ENCODE assay signal across 8 cellular contexts in the genomic region with DNA sequence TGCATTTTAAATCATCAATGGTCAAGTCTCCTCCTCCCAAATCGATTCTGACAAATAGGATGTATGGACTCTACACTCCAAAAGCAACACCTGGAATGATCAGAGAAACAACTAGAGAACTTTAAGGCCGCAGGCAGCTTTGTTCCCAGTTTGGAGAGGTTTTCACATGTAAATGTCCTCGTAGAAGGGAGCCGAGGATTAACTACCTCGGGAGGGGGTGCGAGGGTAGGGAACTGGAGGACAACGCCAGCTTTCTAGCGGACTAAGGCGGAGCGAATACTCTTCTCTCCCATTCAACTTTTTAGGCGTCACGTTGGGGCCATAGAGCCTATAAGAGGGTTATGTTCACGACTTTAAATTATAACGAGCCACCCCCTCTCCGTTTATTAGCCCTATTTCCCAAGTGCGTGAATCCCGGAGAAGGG. TPM values are rescaled to one million over a fixed set of nuclear protein-coding genes. Genes with fewer than 3 reads are reported as not detected.
DNase-seq lines count a peak whose midpoint lies in the region; ATAC-seq and TF ChIP-seq lines count a peak whose summit lies in the region.

No MANE protein-coding gene starts in this region.

- H2AFZ ChIP-seq in MM.1S (ENCODE audit: low read length), result no peak overlapping the region

- H3K9me3 ChIP-seq in MM.1S (replicated peaks; ENCODE audit: insufficient read depth, low read length) (no peaks in the 10 kb centered on the region), body of pancreas (no peaks in the 10 kb centered on the region)

- H3K27ac ChIP-seq in MM.1S (ENCODE audit: low read length), result peak overlapping the region; percentile 77; the same call in 1 of the 2 replicates
- peak overlapping the region; percentile 79 to 94 (median 88) for H3K27ac ChIP-seq in body of pancreas
- H3K27ac ChIP-seq in substantia nigra (ENCODE audit: low read depth, low read length, poor library complexity, severe bottlenecking), result peak overlapping the region; percentile 57

- DNase-seq in NCI-H1417 (lab: John Stamatoyannopoulos, UW) (peak in 2 of 3 experiments; percentile 54 to 74), NCI-H1417 treated with DMSO at 0.1 percent for 48 hours (lab: John Stamatoyannopoulos, UW) (no peak), MM.1S (no peak), body of pancreas (peak in 2 of 4 donors; percentile 12 to 13), kidney epithelial cell (ENCODE audit: low read depth) (no peak), substantia nigra (lab: John Stamatoyannopoulos, UW) (peak in 10 of 49 donors; percentile 6 to 52 (median 26)), GM19238 (ENCODE audit: insufficient read length, low spot score) (no peak)

- peak overlapping the region; percentile 85 for H3K9ac ChIP-seq in MM.1S (ENCODE audit: low read length)

- TF ChIP-seq CTCF in MM.1S (IDR thresholded peaks at IDR 0.05; ENCODE audit: low read length), result no peak
- no peak for TF ChIP-seq CTCF in body of pancreas (IDR thresholded peaks at IDR 0.05)
- no peak for TF ChIP-seq CTCF in kidney epithelial cell (IDR thresholded peaks at IDR 0.05; ENCODE audit: insufficient read depth, low read length, poor library complexity, severe bottlenecking)

- H3F3A ChIP-seq in MM.1S (ENCODE audit: insufficient read depth, low read length), result peaks cover 11% of the 10 kb centered on the region; the same call in 1 of the 2 replicates

- intact Hi-C loops in body of pancreas (cut with DNase I), result no loop called here

- TF ChIP-seq POLR2A in body of pancreas (IDR thresholded peaks at IDR 0.05) (peak in 1 of 3 donors; percentile 2), GM18505 (IDR thresholded peaks at IDR 0.05; ENCODE audit: borderline replicate concordance, extremely low read depth, insufficient read depth, insufficient read length) (no peak)

- H4K20me1 ChIP-seq in MM.1S (ENCODE audit: insufficient read depth, low read length), result peaks cover 49% of the 10 kb centered on the region

- 1 to 2% methylated on average over 17 of the region's 17 CpGs for WGBS in body of pancreas, 2 donors

- H3K9me2 ChIP-seq in MM.1S (replicated peaks; ENCODE audit: insufficient read depth, low read length), result no peaks in the 10 kb centered on the region

- H3K4me3 ChIP-seq in MM.1S (ENCODE audit: low read length) (peak overlapping the region; percentile 73), body of pancreas (peak overlapping the region; percentile 75 to 91), kidney epithelial cell (ENCODE audit: low read depth, low read length) (peak overlapping the region; percentile 72)

- no peaks in the 10 kb centered on the region for H3K27me3 ChIP-seq in MM.1S (replicated peaks; ENCODE audit: insufficient read depth, low read length)
- H3K27me3 ChIP-seq in body of pancreas, result no peaks in the 10 kb centered on the region
- no peaks in the 10 kb centered on the region for H3K27me3 ChIP-seq in kidney epithelial cell (ENCODE audit: control insufficient read depth, insufficient read depth, low read length)

- H3K4me2 ChIP-seq in MM.1S (ENCODE audit: low read depth, low read length), result peak overlapping the region; percentile 91

- peaks cover 60% of the 10 kb centered on the region for H3K79me2 ChIP-seq in MM.1S (ENCODE audit: low read length)

- H3K4me1 ChIP-seq in MM.1S (ENCODE audit: low read length) (peaks cover 32% of the 10 kb centered on the region), body of pancreas (peaks cover 49% of the 10 kb centered on the region)

- H3K36me3 ChIP-seq in MM.1S (replicated peaks; ENCODE audit: insufficient read depth, low read length) (no peaks in the 10 kb centered on the region), body of pancreas (replicated peaks in 1 of 2; ENCODE audit: insufficient read depth in 1 of 2, low read depth in 2 of 2) (no peaks in the 10 kb centered on the region), kidney epithelial cell (ENCODE audit: control insufficient read depth, insufficient read depth, low read length) (no peaks in the 10 kb centered on the region)

- no peak for ATAC-seq in body of pancreas
- no peak for ATAC-seq in GM18505 (IDR thresholded peaks at IDR 0.05; ENCODE audit: unreplicated experiment)

RNA-seq across cellular contexts. Expression of a gene that starts 1.2 kb away (rescaled TPM):
- total RNA-seq in body of pancreas, result 10 to 100 TPM in 1 of 2 donors, 1 to 10 TPM in 1; 9.2 to 11.4 TPM
- total RNA-seq in kidney epithelial cell, result 13.3 and 14.2 TPM in 2 replicates

Comparison
In these comparisons a context has a peak if more than half of its experiments do, and no peak if none do; other contexts are left out.
1. DNase-seq: peak in NCI-H1417 (2 of 3); none in NCI-H1417 treated with DMSO at 0.1 percent for 48 hours (single experiment), MM.1S (single experiment), kidney epithelial cell (single experiment) and GM19238 (single experiment).
2. Peak in every context shown above with its lines, with median percentiles within 50 percentile points of each other: H3K27ac ChIP-seq and H3K4me3 ChIP-seq.